In the genomic region with DNA sequence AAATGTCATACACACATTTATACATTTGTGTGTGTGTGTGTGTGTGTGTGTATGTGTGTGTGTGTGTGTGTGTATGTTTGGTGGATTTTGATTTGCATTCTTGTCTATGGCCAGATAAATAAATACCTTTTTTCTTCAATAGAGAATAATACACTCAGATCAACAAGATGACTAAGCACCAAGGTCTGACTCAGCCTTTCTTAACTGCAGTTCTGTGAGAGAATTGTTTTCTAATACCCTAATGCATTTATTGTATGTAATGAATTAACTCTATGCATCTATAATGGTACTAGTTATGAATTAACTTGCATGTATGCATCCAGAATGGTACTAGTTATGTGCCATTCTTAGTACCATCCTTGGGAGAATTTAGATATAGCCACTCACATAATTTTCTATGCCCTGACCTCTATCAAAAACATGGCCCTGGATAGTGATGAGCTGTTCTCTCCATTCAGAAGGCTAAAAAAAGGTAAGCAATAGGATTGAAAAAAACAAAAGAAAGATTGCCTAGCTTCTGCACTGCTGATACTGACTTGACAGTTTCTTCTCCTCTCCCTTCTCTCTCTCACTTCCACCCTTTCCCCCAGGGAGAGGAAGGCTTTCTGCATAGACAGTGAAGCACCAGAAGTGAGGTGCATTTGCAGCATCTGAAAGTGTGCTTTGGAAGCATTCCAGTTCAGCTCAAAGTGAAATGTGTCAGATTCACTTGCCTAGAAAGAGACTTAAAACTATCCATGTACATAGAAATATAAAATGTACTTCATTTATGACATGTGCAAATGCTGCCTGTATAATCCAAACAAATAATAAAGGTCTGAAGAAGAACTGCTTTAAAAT, we compare ENCODE assay signal across 14 cellular contexts. TPM values are rescaled to one million over a fixed set of nuclear protein-coding genes. Genes with fewer than 3 reads are reported as not detected.
DNase-seq lines count a peak whose midpoint lies in the region; ATAC-seq and TF ChIP-seq lines count a peak whose summit lies in the region.
"Had no signal": no experiment of that assay in that cellular context is flagged by ENCODE, and none has a peak within 500 bp of the region (broad histone marks: within the 10 kb centered on the region; RNA-seq: fewer than 3 reads in every experiment).

No MANE protein-coding gene starts in this region.

- no peaks in the 10 kb centered on the region for H3K9me2 ChIP-seq in SK-N-SH

- no peaks in the 10 kb centered on the region for H3K79me2 ChIP-seq in SK-N-SH (ENCODE audit: insufficient read depth)

- TF ChIP-seq EP300 in SK-N-SH (IDR thresholded peaks at IDR 0.05; ENCODE audit: borderline replicate concordance in 1 of 2, low read depth in 1 of 2, low read length in 1 of 2) = 0 out of 4 replicates have a peak, but pooled peaks have one; percentile 18 to 19

- ATAC-seq in GM21723 (IDR thresholded peaks at IDR 0.05; ENCODE audit: unreplicated experiment) = peak; percentile 53

- peaks cover 11% of the 10 kb centered on the region for H3K27me3 Mint-ChIP-seq in activated CD4-positive, alpha-beta memory T cell treated with anti-CD3 and anti-CD28 coated beads for 36 hours

- no peaks in the 10 kb centered on the region for H3K36me3 Mint-ChIP-seq in activated CD4-positive, alpha-beta memory T cell treated with anti-CD3 and anti-CD28 coated beads for 36 hours

- H3K4me3 Mint-ChIP-seq in activated CD4-positive, alpha-beta memory T cell treated with anti-CD3 and anti-CD28 coated beads for 36 hours = no peak overlapping the region
- H3K4me3 Mint-ChIP-seq: activated CD4-positive, alpha-beta T cell treated with anti-CD3 and anti-CD28 coated beads, Interleukin-2, amount 10 ng/mL, durations not matched to agents 24 days and 14 days had no signal

- H3K9ac ChIP-seq in SK-N-SH = no peak overlapping the region

- H3K36me3 ChIP-seq in SK-N-SH (replicated peaks in 1 of 2; ENCODE audit: control insufficient read depth in 1 of 2, insufficient read depth in 2 of 2, low read length in 1 of 2) = no peaks in the 10 kb centered on the region
- H3K36me3 ChIP-seq: BE2C, right atrium auricular region had no signal

- H3K27me3 ChIP-seq in AG04450 (ENCODE audit: control insufficient read depth, insufficient read depth, low read length) (no peaks in the 10 kb centered on the region), SK-N-SH (ENCODE audit: insufficient read depth) (no peaks in the 10 kb centered on the region)
- H3K27me3 ChIP-seq: BE2C, right atrium auricular region had no signal

- H4K20me1 ChIP-seq in SK-N-SH (ENCODE audit: insufficient read depth) = no peaks in the 10 kb centered on the region

- peaks cover 0 to 20% of the 10 kb centered on the region in 2 experiments for H3K4me1 ChIP-seq in SK-N-SH (ENCODE audit: control insufficient read depth in 1 of 2, insufficient read depth in 2 of 2, low read depth in 1 of 2, low read length in 1 of 2)
- H3K4me1 ChIP-seq: BE2C had no signal

- peak overlapping the region; percentile 34 for H3K27ac ChIP-seq in AG04450 (ENCODE audit: low read depth, low read length)
- H3K27ac ChIP-seq in SK-N-SH (ENCODE audit: low read depth in 2 of 2, low read length in 1 of 2) = peak overlapping the region; percentile 41 to 67; a peak in 2 of 4 replicates
- H3K27ac ChIP-seq: right atrium auricular region had no signal

- no peak overlapping the region for H2AFZ ChIP-seq in SK-N-SH (ENCODE audit: low read depth)

- DNase-seq in AG04450 (ENCODE audit: low read depth, low spot score) (peak; percentile 13), SK-N-SH (no peak), fibroblast of peridontal ligament (ENCODE audit: extremely low read depth) (peak; percentile 57), NCI-H2196 treated with DMSO at 0.1 percent for 48 hours (lab: John Stamatoyannopoulos, UW; ENCODE audit: unreplicated experiment) (no peak), UCSD-AML1 (lab: John Stamatoyannopoulos, UW; ENCODE audit: unreplicated experiment) (no peak), T1000 (lab: John Stamatoyannopoulos, UW) (no peak)
- DNase-seq in activated CD4-positive, alpha-beta memory T cell treated with anti-CD3 and anti-CD28 coated beads for 36 hours = no peak
- DNase-seq: activated CD4-positive, alpha-beta T cell treated with anti-CD3 and anti-CD28 coated beads, Interleukin-2, amount 10 ng/mL, durations not matched to agents 24 days and 14 days; BE2C; MM.1S; NCI-H524 treated with DMSO at 0.1 percent for 48 hours; substantia nigra had no signal

- H3K9me3 ChIP-seq in AG04450 (ENCODE audit: control insufficient read depth, insufficient read depth, low read length) (peaks cover 6% of the 10 kb centered on the region; the same call in 1 of the 2 replicates), SK-N-SH (no peaks in the 10 kb centered on the region)
- H3K9me3 ChIP-seq: BE2C had no signal

- CTCF ChIA-PET in AG04450 (lab: Charles Lee) (interaction anchor here (0.6 kb wide), 1 partner anchor 487 kb away, joined by 4 read pairs; no protein-coding TSS in a partner anchor), SK-N-SH (lab: Yijun Ruan, JAX) (interaction anchor here (1.6 kb wide), 1 partner anchor 16 kb away, joined by 4 read pairs; no protein-coding TSS in a partner anchor)
- CTCF ChIA-PET in activated CD4-positive, alpha-beta memory T cell treated with anti-CD3 and anti-CD28 coated beads for 36 hours (lab: Charles Lee) = no interaction called here

- H3K27ac Mint-ChIP-seq in activated CD4-positive, alpha-beta memory T cell treated with anti-CD3 and anti-CD28 coated beads for 36 hours = no peak overlapping the region
- H3K27ac Mint-ChIP-seq: activated CD4-positive, alpha-beta T cell treated with anti-CD3 and anti-CD28 coated beads, Interleukin-2, amount 10 ng/mL, durations not matched to agents 24 days and 14 days had no signal

- TF ChIP-seq RAD21 in SK-N-SH (IDR thresholded peaks at IDR 0.05; ENCODE audit: low read length) = no peak

- intact Hi-C loops in activated CD4-positive, alpha-beta memory T cell treated with anti-CD3 and anti-CD28 coated beads for 36 hours (cut with micrococcal nuclease) = no loop called here

- POLR2A ChIA-PET in AG04450 (lab: Yijun Ruan, JAX) = no interaction called here
- POLR2A ChIA-PET in SK-N-SH (lab: Yijun Ruan, JAX) = no interaction called here
- POLR2A ChIA-PET in activated CD4-positive, alpha-beta memory T cell treated with anti-CD3 and anti-CD28 coated beads for 36 hours (lab: Charles Lee) = no interaction called here

- H3K9me3 Mint-ChIP-seq in activated CD4-positive, alpha-beta memory T cell treated with anti-CD3 and anti-CD28 coated beads for 36 hours = no peaks in the 10 kb centered on the region

- TF ChIP-seq CTCF in AG04450 (IDR thresholded peaks at IDR 0.05; ENCODE audit: low read depth, low read length) = no peak
- TF ChIP-seq CTCF in SK-N-SH (IDR thresholded peaks at IDR 0.05) = no peak

- no peaks in the 10 kb centered on the region for H3K4me1 Mint-ChIP-seq in activated CD4-positive, alpha-beta memory T cell treated with anti-CD3 and anti-CD28 coated beads for 36 hours (ENCODE audit: low read depth)
- H3K4me1 Mint-ChIP-seq: activated CD4-positive, alpha-beta T cell treated with anti-CD3 and anti-CD28 coated beads, Interleukin-2, amount 10 ng/mL, durations not matched to agents 24 days and 14 days had no signal

- peaks cover 21% of the 10 kb centered on the region for H3F3A ChIP-seq in SK-N-SH (replicated peaks; ENCODE audit: insufficient read depth)

- H3K4me3 ChIP-seq in AG04450 (ENCODE audit: low read depth, low read length) (no peak overlapping the region), SK-N-SH (ENCODE audit: low read depth in 2 of 2, low read length in 1 of 2) (no peak overlapping the region)
- H3K4me3 ChIP-seq: right atrium auricular region had no signal

- peak overlapping the region; percentile 62; the same call in 1 of the 2 replicates for H3K4me2 ChIP-seq in SK-N-SH

TF ChIP-seq in SK-N-SH, 30 proteins besides CTCF, POLR2A, EP300 and RAD21 (continues in another document):
- no peak for TF ChIP-seq SMC3 (IDR thresholded peaks at IDR 0.05; ENCODE audit: low read depth, low read length)
- no peak for TF ChIP-seq EZH2phosphoT487 (IDR thresholded peaks at IDR 0.05; ENCODE audit: borderline replicate concordance, low read depth)
- no peak for TF ChIP-seq RFX5 (IDR thresholded peaks at IDR 0.05; ENCODE audit: low read length)
- no peak for TF ChIP-seq POLR2AphosphoS5 (IDR thresholded peaks at IDR 0.05; ENCODE audit: low read depth, low read length)
- TF ChIP-seq YY1 (IDR thresholded peaks at IDR 0.05; ENCODE audit: low read depth) = no peak
- no peak for TF ChIP-seq RXRA (IDR thresholded peaks at IDR 0.05; ENCODE audit: borderline replicate concordance, low read depth)
- TF ChIP-seq, protein P1, sequence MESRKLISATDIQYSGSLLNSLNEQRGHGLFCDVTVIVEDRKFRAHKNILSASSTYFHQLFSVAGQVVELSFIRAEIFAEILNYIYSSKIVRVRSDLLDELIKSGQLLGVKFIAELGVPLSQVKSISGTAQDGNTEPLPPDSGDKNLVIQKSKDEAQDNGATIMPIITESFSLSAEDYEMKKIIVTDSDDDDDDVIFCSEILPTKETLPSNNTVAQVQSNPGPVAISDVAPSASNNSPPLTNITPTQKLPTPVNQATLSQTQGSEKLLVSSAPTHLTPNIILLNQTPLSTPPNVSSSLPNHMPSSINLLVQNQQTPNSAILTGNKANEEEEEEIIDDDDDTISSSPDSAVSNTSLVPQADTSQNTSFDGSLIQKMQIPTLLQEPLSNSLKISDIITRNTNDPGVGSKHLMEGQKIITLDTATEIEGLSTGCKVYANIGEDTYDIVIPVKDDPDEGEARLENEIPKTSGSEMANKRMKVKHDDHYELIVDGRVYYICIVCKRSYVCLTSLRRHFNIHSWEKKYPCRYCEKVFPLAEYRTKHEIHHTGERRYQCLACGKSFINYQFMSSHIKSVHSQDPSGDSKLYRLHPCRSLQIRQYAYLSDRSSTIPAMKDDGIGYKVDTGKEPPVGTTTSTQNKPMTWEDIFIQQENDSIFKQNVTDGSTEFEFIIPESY (IDR thresholded peaks at IDR 0.05; ENCODE audit: borderline replicate concordance, low read depth) = no peak
- no peak for TF ChIP-seq FOXJ3 (CRISPR knock-in tag; IDR thresholded peaks at IDR 0.05)
- TF ChIP-seq, protein P2, sequence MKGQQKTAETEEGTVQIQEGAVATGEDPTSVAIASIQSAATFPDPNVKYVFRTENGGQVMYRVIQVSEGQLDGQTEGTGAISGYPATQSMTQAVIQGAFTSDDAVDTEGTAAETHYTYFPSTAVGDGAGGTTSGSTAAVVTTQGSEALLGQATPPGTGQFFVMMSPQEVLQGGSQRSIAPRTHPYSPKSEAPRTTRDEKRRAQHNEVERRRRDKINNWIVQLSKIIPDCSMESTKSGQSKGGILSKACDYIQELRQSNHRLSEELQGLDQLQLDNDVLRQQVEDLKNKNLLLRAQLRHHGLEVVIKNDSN (IDR thresholded peaks at IDR 0.05; ENCODE audit: borderline replicate concordance, low read depth) = no peak
- peak; percentile 35; the same call in 1 of the 2 replicates for TF ChIP-seq NFIC (IDR thresholded peaks at IDR 0.05; ENCODE audit: borderline replicate concordance)
- TF ChIP-seq JUND (IDR thresholded peaks at IDR 0.05) = peak; percentile 68

RNA-seq across cellular contexts. Expression of gene CCDC112, which starts 55.1 kb away (rescaled TPM):
- polyA plus RNA-seq in AG04450 (2011; rRNA removed) (2.4 and 4.7 TPM in 2 replicates), SK-N-SH (2012; rRNA removed) (2.3 and 2.4 TPM in 2 replicates)
- polyA minus RNA-seq in AG04450 (2011; rRNA and poly(A)+ RNA removed) = 0.83 and 1.8 TPM in 2 replicates
- polyA plus RNA-seq in SK-N-SH (2012; cell fraction: cytosol; rRNA removed) = 2.9 and 4.3 TPM in 2 replicates
- polyA plus RNA-seq in SK-N-SH (2012; cell fraction: nucleus; rRNA removed) = 1.9 and 2.3 TPM in 2 replicates
- 1 to 10 TPM; 1.7 to 1.8 TPM for total RNA-seq in activated CD4-positive, alpha-beta memory T cell treated with anti-CD3 and anti-CD28 coated beads for 36 hours

Comparison
In these comparisons a context has a peak if more than half of its experiments do, and no peak if none do; other contexts are left out.
1. DNase-seq: peak in AG04450 (single experiment) and fibroblast of peridontal ligament (single experiment); none in SK-N-SH (single experiment), NCI-H2196 treated with DMSO at 0.1 percent for 48 hours (single experiment), activated CD4-positive, alpha-beta memory T cell treated with anti-CD3 and anti-CD28 coated beads for 36 hours (single experiment), UCSD-AML1 (single experiment) and T1000 (single experiment).